ENCODE assay signal across 15 cellular contexts in genomic region chr3:76487446-76487845, GRCh38.
"Had no signal": no experiment of that assay in that cellular context is flagged by ENCODE, and none has a peak within 500 bp of the region (broad histone marks: within the 10 kb centered on the region; RNA-seq: fewer than 3 reads in every experiment).

No MANE protein-coding gene starts in this region.

- H3K36me3 ChIP-seq: ascending aorta, colonic mucosa, prostate gland, right lobe of liver, upper lobe of left lung had no signal

- H3K4me1 ChIP-seq: ascending aorta, colonic mucosa, prostate gland, right lobe of liver, upper lobe of left lung had no signal

- H3K9me3 ChIP-seq: ascending aorta, colonic mucosa, prostate gland, right lobe of liver had no signal

- H3K27me3 ChIP-seq: ascending aorta, colonic mucosa, right lobe of liver, upper lobe of left lung had no signal

- H3K27ac ChIP-seq: ascending aorta, colonic mucosa, prostate gland, right lobe of liver, upper lobe of left lung had no signal

- H3K4me3 ChIP-seq: ascending aorta, colonic mucosa, prostate gland, right lobe of liver, upper lobe of left lung had no signal

- ATAC-seq: activated CD4-positive, CD25-positive, alpha-beta regulatory T cell treated with anti-CD3 and anti-CD28 coated beads, Interleukin-2, amount 50 U/mL, for 24 hours; activated CD8-positive, alpha-beta memory T cell treated with anti-CD3 and anti-CD28 coated beads, Interleukin-2, amount 10 ng/mL, durations not matched to agents 7 days and 5 days; natural killer cell; right lobe of liver had no signal

- DNase-seq: activated CD4-positive, alpha-beta T cell treated with anti-CD3 and anti-CD28 coated beads, Interleukin-2, amount 50 U/mL, for 4 hours; activated CD8-positive, alpha-beta memory T cell treated with anti-CD3 and anti-CD28 coated beads, Interleukin-2, amount 10 ng/mL, durations not matched to agents 7 days and 5 days; activated gamma-delta T cell treated with Interleukin-2 at 50 U/mL for 16 hours; activated naive CD8-positive, alpha-beta T cell treated with anti-CD3 and anti-CD28 coated beads, Interleukin-2, amount 10 ng/mL, durations not matched to agents 7 days and 5 days; activated T-cell treated with anti-CD3 and anti-CD28 coated beads, Interleukin-2, amount 50 U/mL, for 48 hours; colonic mucosa; natural killer cell; right lobe of liver; stimulated activated CD4-positive, alpha-beta T cell treated with anti-CD3 and anti-CD28 coated beads, Interleukin-2, amount 100 ng/mL, for 48 hours; stimulated activated naive CD4-positive, alpha-beta T cell treated with Interleukin-2 at 50 U/mL for 16 hours; SW 1271; upper lobe of left lung had no signal
